1 cellular context compared by ENCODE assay signal in the genomic region with DNA sequence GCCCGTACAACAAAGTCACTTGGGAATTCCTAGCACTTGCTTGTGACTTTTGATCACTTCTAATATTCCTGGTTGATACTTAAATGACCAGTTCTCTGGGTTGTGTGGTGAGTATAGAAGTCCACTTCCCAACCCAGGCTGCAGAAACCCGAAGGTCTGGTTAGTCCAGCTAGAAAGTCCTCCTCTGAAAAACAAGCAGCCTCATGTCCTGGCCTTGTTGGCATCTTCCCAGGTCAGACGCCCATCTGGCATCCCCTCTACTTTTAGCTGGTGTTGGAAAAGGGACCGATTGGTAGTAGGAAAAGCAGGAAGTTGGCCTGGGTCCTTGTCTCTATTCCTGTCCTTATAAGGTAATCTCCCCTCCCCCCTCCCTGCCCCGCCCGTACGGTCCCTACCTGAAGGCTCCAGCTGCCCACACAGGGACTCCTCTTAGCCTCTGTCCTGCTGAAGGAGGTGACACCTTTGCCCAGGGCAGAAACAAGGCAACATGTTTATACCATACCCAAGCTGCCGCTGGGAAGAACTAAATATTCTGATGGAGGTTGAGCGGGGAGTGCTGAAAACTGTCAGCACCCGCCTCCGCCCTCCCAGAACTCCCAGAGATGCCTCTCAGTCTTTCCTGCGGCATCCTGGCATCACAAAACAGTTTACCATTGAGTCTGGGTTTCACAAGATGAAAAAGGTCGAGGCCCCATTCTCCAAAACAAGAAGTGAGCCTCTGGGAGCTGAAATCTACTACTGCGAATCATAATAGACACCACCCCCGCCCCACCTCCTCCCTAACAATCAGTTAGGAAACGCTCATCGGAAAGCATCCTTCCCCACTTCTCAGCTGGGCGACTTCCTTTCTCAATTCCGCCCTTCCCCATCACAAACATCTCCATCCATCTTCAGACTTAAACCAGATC.
TF ChIP-seq lines count a peak whose summit lies in the region.

No MANE protein-coding gene starts in this region.

TF ChIP-seq in neural cell, 6 proteins besides CTCF, POLR2A, EP300 and RAD21 (continued from another document):
- TF ChIP-seq REST (IDR thresholded peaks at IDR 0.05; ENCODE audit: borderline replicate concordance): peak; percentile 0
